ENCODE assay signal across 13 cellular contexts in genomic region chr10:44961231-44961571, GRCh38. TPM values are rescaled to one million over a fixed set of nuclear protein-coding genes. Genes with fewer than 3 reads are reported as not detected.
DNase-seq lines count a peak whose midpoint lies in the region; ATAC-seq and TF ChIP-seq lines count a peak whose summit lies in the region.
"Had no signal": no experiment of that assay in that cellular context is flagged by ENCODE, and none has a peak within 500 bp of the region (broad histone marks: within the 10 kb centered on the region; RNA-seq: fewer than 3 reads in every experiment).

No MANE protein-coding gene starts in this region.

- WGBS in right cardiac atrium = 41% methylated on average over 4 of the region's 4 CpGs
- 42 to 47% (median 47%) methylated on average over 4 of the region's 4 CpGs for WGBS in psoas muscle, 3 donors

- peaks cover 33% of the 10 kb centered on the region for H3K4me1 Mint-ChIP-seq in CD4-positive, alpha-beta T cell (ENCODE audit: low read depth)
- H3K4me1 Mint-ChIP-seq in T-cell (peaks cover 27 to 35% (median 28%) of the 10 kb centered on the region in 3 donors), HFFc6 (ENCODE audit: low read depth) (peaks cover 40% of the 10 kb centered on the region)

- peak overlapping the region; percentile 56 for H3K4me3 ChIP-seq in right cardiac atrium (ENCODE audit: low read length)
- peak overlapping the region; percentile 93 for H3K4me3 ChIP-seq in psoas muscle

- H3K27ac ChIP-seq in CD4-positive, alpha-beta T cell (ENCODE audit: low read depth, low read length) = no peak overlapping the region
- H3K27ac ChIP-seq in right cardiac atrium (ENCODE audit: low read length) (peak overlapping the region; percentile 59), psoas muscle (peak overlapping the region; percentile 96)

- CTCF ChIA-PET in CD4-positive, alpha-beta T cell (lab: Charles Lee) = no interaction called here
- CTCF ChIA-PET in T-cell (lab: Charles Lee) = interaction anchor here in 1 of 2 donors (1.5 kb wide), 1 partner anchor 28 kb away, joined by 6 read pairs; no protein-coding TSS in a partner anchor

- no peak for ATAC-seq in CD4-positive, alpha-beta T cell (ENCODE audit: poor library complexity)
- ATAC-seq in T-cell (replicated peaks in 1 of 4) (no peak), right cardiac atrium (no peak), psoas muscle (no peak), HG02642 (IDR thresholded peaks at IDR 0.05; ENCODE audit: poor library complexity, unreplicated experiment) (no peak), HG03045 (IDR thresholded peaks at IDR 0.05; ENCODE audit: unreplicated experiment) (no peak), GM18502 (IDR thresholded peaks at IDR 0.05; ENCODE audit: poor library complexity, unreplicated experiment) (no peak)

- H3K4me3 Mint-ChIP-seq in CD4-positive, alpha-beta T cell = peak overlapping the region; percentile 74
- peak overlapping the region; percentile 1 to 85 (median 82) for H3K4me3 Mint-ChIP-seq in T-cell
- H3K4me3 Mint-ChIP-seq in HFFc6 = no peak overlapping the region
- H3K4me3 Mint-ChIP-seq: activated CD4-positive, alpha-beta memory T cell treated with anti-CD3 and anti-CD28 coated beads for 36 hours had no signal

- no peaks in the 10 kb centered on the region for H3K9me3 Mint-ChIP-seq in CD4-positive, alpha-beta T cell
- peaks cover 0 to 2% (median 1%) of the 10 kb centered on the region in 3 donors for H3K9me3 Mint-ChIP-seq in T-cell
- H3K9me3 Mint-ChIP-seq in HFFc6 = no peaks in the 10 kb centered on the region

- no peaks in the 10 kb centered on the region for H3K9me3 ChIP-seq in CD4-positive, alpha-beta T cell (ENCODE audit: control insufficient read depth, low read length)
- H3K9me3 ChIP-seq in right cardiac atrium (ENCODE audit: control insufficient read depth, low read length) (no peaks in the 10 kb centered on the region), psoas muscle (no peaks in the 10 kb centered on the region)

- DNase-seq in CD4-positive, alpha-beta T cell = no peak
- DNase-seq in T-cell (peak in 1 of 34 experiments; percentile 8), right cardiac atrium (no peak), psoas muscle (no peak), HFFc6 (no peak)
- DNase-seq: activated CD4-positive, alpha-beta memory T cell treated with anti-CD3 and anti-CD28 coated beads for 36 hours; KG1; mesendoderm had no signal

- no peaks in the 10 kb centered on the region for H3K27me3 ChIP-seq in CD4-positive, alpha-beta T cell (ENCODE audit: control insufficient read depth, insufficient read depth, low read length)
- no peaks in the 10 kb centered on the region for H3K27me3 ChIP-seq in right cardiac atrium (ENCODE audit: control insufficient read depth, insufficient read depth)
- no peaks in the 10 kb centered on the region for H3K27me3 ChIP-seq in psoas muscle (ENCODE audit: insufficient read depth in 3 of 3, low read length in 2 of 3)

- H3K36me3 ChIP-seq in psoas muscle (ENCODE audit: insufficient read depth in 1 of 2, low read depth in 1 of 2) = peaks cover 0 to 7% of the 10 kb centered on the region in 2 donors

- no peak for TF ChIP-seq CTCF in CD4-positive, alpha-beta T cell (IDR thresholded peaks at IDR 0.05)
- TF ChIP-seq CTCF in psoas muscle (IDR thresholded peaks at IDR 0.05) (no peak), HFFc6 (IDR thresholded peaks at IDR 0.05) (no peak)

- intact Hi-C loops in CD4-positive, alpha-beta T cell (cut with DNase I, micrococcal nuclease) = no loop called here
- intact Hi-C loops in right cardiac atrium (cut with DNase I) (no loop called here), psoas muscle (cut with DNase I) (no loop called here)

- POLR2A ChIA-PET in CD4-positive, alpha-beta T cell (lab: Charles Lee) = interaction anchor here (1.2 kb wide), 1 partner anchor 82 kb away, joined by 3 read pairs; no protein-coding TSS in a partner anchor
- POLR2A ChIA-PET in T-cell (lab: Charles Lee) = no interaction called here

- peaks cover 4% of the 10 kb centered on the region for H3K36me3 Mint-ChIP-seq in CD4-positive, alpha-beta T cell (ENCODE audit: low read depth)
- H3K36me3 Mint-ChIP-seq in T-cell (peaks cover 9% of the 10 kb centered on the region), HFFc6 (ENCODE audit: low read depth) (peaks cover 9% of the 10 kb centered on the region)

- H3K27me3 Mint-ChIP-seq in CD4-positive, alpha-beta T cell = no peaks in the 10 kb centered on the region
- H3K27me3 Mint-ChIP-seq in T-cell (peaks cover 0 to 4% of the 10 kb centered on the region in 2 donors), HFFc6 (ENCODE audit: insufficient read depth) (peaks cover 1% of the 10 kb centered on the region; the same call in 1 of the 2 replicates)
- H3K27me3 Mint-ChIP-seq: activated CD4-positive, alpha-beta memory T cell treated with anti-CD3 and anti-CD28 coated beads for 36 hours had no signal

- H3K27ac Mint-ChIP-seq in CD4-positive, alpha-beta T cell = no peak overlapping the region
- H3K27ac Mint-ChIP-seq in T-cell = no peak overlapping the region
- no peak overlapping the region for H3K27ac Mint-ChIP-seq in HFFc6
- H3K27ac Mint-ChIP-seq: activated CD4-positive, alpha-beta memory T cell treated with anti-CD3 and anti-CD28 coated beads for 36 hours had no signal

- H3K4me1 ChIP-seq in right cardiac atrium (ENCODE audit: control insufficient read depth, insufficient read depth, low read length) = peaks cover 40% of the 10 kb centered on the region
- peaks cover 66% of the 10 kb centered on the region for H3K4me1 ChIP-seq in psoas muscle

RNA-seq across cellular contexts. Expression of gene RASSF4, which starts 1.6 kb away (rescaled TPM):
- total RNA-seq in CD4-positive, alpha-beta T cell = 1 to 10 TPM in 1 of 2 experiments, under 1 TPM in 1; 0.88 to 1.4 TPM
- 1 to 10 TPM in 4 of 5 donors, under 1 TPM in 1; 0.55 to 2.8 (median 1.7) TPM for total RNA-seq in T-cell
- 10 to 100 TPM; 57.9 to 92.1 (median 76.3) TPM for total RNA-seq in right cardiac atrium
- 45.4 TPM for polyA plus RNA-seq in right cardiac atrium
- 10 to 100 TPM; 15.2 to 44.0 (median 30.5) TPM for total RNA-seq in psoas muscle
- polyA plus RNA-seq in psoas muscle = 10 to 100 TPM; 11.1 to 18.9 (median 17.0) TPM
- 1 to 10 TPM; 1.1 to 3.8 (median 2.9) TPM for total RNA-seq in HFFc6 (2021; fragmentation: NEBNext Ultra II Directional; extraction: Animal tissue kit (Norgen Biotek cat#: 25700))

RNA-seq across cellular contexts. Expression of gene DEPP1, which starts 17.4 kb away (rescaled TPM):
- total RNA-seq in CD4-positive, alpha-beta T cell = not detected
- under 1 TPM in 3 of 5 donors, not detected in 2; 0.30 to 0.66 (median 0.35) TPM for total RNA-seq in T-cell
- 10 to 100 TPM; 18.8 to 43.8 (median 23.8) TPM for total RNA-seq in right cardiac atrium
- 32.5 TPM for polyA plus RNA-seq in right cardiac atrium
- total RNA-seq in psoas muscle = 10 to 100 TPM; 28.2 to 37.4 (median 36.8) TPM
- polyA plus RNA-seq in psoas muscle = 100 to 1,000 TPM in 1 of 3 donors, 10 to 100 TPM in 2; 53.6 to 102 (median 79.3) TPM
- under 1 TPM; 0.43 to 0.78 (median 0.52) TPM for total RNA-seq in HFFc6 (2021; fragmentation: NEBNext Ultra II Directional; extraction: Animal tissue kit (Norgen Biotek cat#: 25700))

RNA-seq across cellular contexts. Expression of gene ZNF22, which starts 39.5 kb away (rescaled TPM):
- 10 to 100 TPM; 14.1 to 15.3 TPM for total RNA-seq in CD4-positive, alpha-beta T cell
- total RNA-seq in T-cell (10 to 100 TPM; 18.4 to 27.5 (median 21.1) TPM), right cardiac atrium (10 to 100 TPM; 15.4 to 20.7 (median 19.2) TPM), psoas muscle (10 to 100 TPM; 11.2 to 15.9 (median 14.3) TPM)
- polyA plus RNA-seq in right cardiac atrium (14.8 TPM), psoas muscle (10 to 100 TPM in 1 of 3 donors, 1 to 10 TPM in 2; 5.9 to 12.8 (median 8.1) TPM)
- 10 to 100 TPM in 4 of 6 experiments, 1 to 10 TPM in 2; 7.4 to 15.8 (median 13.2) TPM for total RNA-seq in HFFc6 (2021; fragmentation: NEBNext Ultra II Directional; extraction: Animal tissue kit (Norgen Biotek cat#: 25700))

RNA-seq across cellular contexts. Expression of gene TMEM72, which starts 50.1 kb away (rescaled TPM):
- not detected for total RNA-seq in CD4-positive, alpha-beta T cell
- total RNA-seq in T-cell (under 1 TPM in 1 of 5 donors, not detected in 4; 0.13 TPM), right cardiac atrium (under 1 TPM in 3 of 4 donors, not detected in 1; 0.23 to 0.71 (median 0.29) TPM), psoas muscle (not detected)
- polyA plus RNA-seq in right cardiac atrium (0.14 TPM), psoas muscle (not detected)
- not detected for total RNA-seq in HFFc6 (2021; fragmentation: NEBNext Ultra II Directional; extraction: Animal tissue kit (Norgen Biotek cat#: 25700))
- total RNA-seq: activated CD4-positive, alpha-beta memory T cell treated with anti-CD3 and anti-CD28 coated beads for 36 hours; fibroblast of villous mesenchyme; NCI-H460 had no signal

Comparison
In these comparisons a context has a peak if more than half of its experiments do, and no peak if none do; other contexts are left out.
1. RNA of gene DEPP1, which starts 17.4 kb away (total RNA-seq): 28.2 to 37.4 TPM in psoas muscle and 18.8 to 43.8 TPM in right cardiac atrium; 0.43 to 0.78 TPM in HFFc6, 0.30 to 0.66 TPM in T-cell and not detected in CD4-positive, alpha-beta T cell; every median in the first group is over 10 times any median in the second.